11 cellular contexts compared by ENCODE assay signal in the genomic region with DNA sequence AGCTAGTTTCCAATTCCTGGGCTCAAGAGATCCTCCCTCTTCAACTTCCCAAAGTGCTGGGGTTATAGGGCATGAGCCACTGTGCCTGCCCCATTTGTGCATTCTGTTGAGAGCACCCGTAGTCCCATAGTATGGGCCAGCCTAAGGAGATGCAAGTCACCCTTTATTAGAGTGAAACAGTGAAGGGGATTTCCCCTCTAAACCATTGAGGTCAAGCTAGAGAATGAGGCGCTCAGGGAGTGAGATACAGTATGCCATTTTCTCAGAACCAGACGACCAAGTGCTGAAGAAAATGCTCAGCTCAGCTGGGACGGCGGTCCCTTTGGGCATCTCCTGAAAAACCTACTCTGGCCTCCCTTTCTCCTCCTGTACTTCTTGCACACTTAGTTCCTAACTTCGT. TPM values are rescaled to one million over a fixed set of nuclear protein-coding genes. Genes with fewer than 3 reads are reported as not detected.
DNase-seq lines count a peak whose midpoint lies in the region; ATAC-seq and TF ChIP-seq lines count a peak whose summit lies in the region.
"Had no signal": no experiment of that assay in that cellular context is flagged by ENCODE, and none has a peak within 500 bp of the region (broad histone marks: within the 10 kb centered on the region; RNA-seq: fewer than 3 reads in every experiment).

No MANE protein-coding gene starts in this region.

- no peak for TF ChIP-seq CTCF in transverse colon (IDR thresholded peaks at IDR 0.05)

- no peak overlapping the region for H3K27ac ChIP-seq in transverse colon
- H3K27ac ChIP-seq: pancreas had no signal

- in situ Hi-C loops in transverse colon (cut with MboI; ENCODE audit: low pct_ligation_motif_present in 1 of 4, low pct_unique_long_range_greater_than_20kb in 1 of 4, low sequenced_read_pairs in 3 of 4), result no loop called here

- H3K36me3 ChIP-seq in transverse colon, result peaks cover 0 to 21% (median 6%) of the 10 kb centered on the region in 4 donors

- 44 to 70% methylated on average over 1 to 6 of the region's 6 CpGs for WGBS in transverse colon (ENCODE audit: low coverage in 1 of 2), 2 donors

- intact Hi-C loops in transverse colon (cut with DNase I; ENCODE audit: low total_unique reads), result no loop called here

- no peaks in the 10 kb centered on the region for H3K9me3 ChIP-seq in transverse colon
- H3K9me3 ChIP-seq: pancreas had no signal

- no peak for TF ChIP-seq EP300 in transverse colon (IDR thresholded peaks at IDR 0.05; ENCODE audit: low read depth)

- ATAC-seq in GM18511 (IDR thresholded peaks at IDR 0.05; ENCODE audit: unreplicated experiment) (peak; percentile 66), GM21381 (IDR thresholded peaks at IDR 0.05; ENCODE audit: unreplicated experiment) (peak; percentile 47), HG03439 (IDR thresholded peaks at IDR 0.05; ENCODE audit: unreplicated experiment) (peak; percentile 34)
- ATAC-seq: pancreas had no signal

- no peak overlapping the region for H3K4me3 ChIP-seq in transverse colon
- H3K4me3 ChIP-seq: pancreas had no signal

- H3K27me3 ChIP-seq in transverse colon, result no peaks in the 10 kb centered on the region
- H3K27me3 ChIP-seq: pancreas had no signal

- DNase-seq in iris pigment epithelial cell (ENCODE audit: low read depth), result peak; percentile 25
- no peak for DNase-seq in activated effector memory CD4-positive, alpha-beta T cell treated with Interleukin-2 at 50 U/mL for 16 hours
- no peak for DNase-seq in transverse colon
- no peak for DNase-seq in KG1 (lab: John Stamatoyannopoulos, UW)
- no peak for DNase-seq in stimulated activated naive CD4-positive, alpha-beta T cell (lab: John Stamatoyannopoulos, UW)
- DNase-seq: activated CD8-positive, alpha-beta memory T cell treated with anti-CD3 and anti-CD28 coated beads, Interleukin-2, amount 50 U/mL, for 48 hours; effector CD4-positive, alpha-beta T cell; pancreas had no signal

- peaks cover 26 to 58% (median 48%) of the 10 kb centered on the region in 4 donors for H3K4me1 ChIP-seq in transverse colon

- TF ChIP-seq POLR2A in transverse colon (IDR thresholded peaks at IDR 0.05), result no peak

RNA-seq across cellular contexts. Expression of gene RNF4, which starts 18.7 kb away (rescaled TPM):
- 10 to 100 TPM; 20.9 to 50.5 (median 35.8) TPM for total RNA-seq in transverse colon

RNA-seq across cellular contexts. Expression of gene FAM193A, which starts 48.8 kb away (rescaled TPM):
- total RNA-seq in transverse colon, result 10 to 100 TPM; 27.7 to 40.4 (median 31.1) TPM
